ENCODE assay signal across 26 cellular contexts in the genomic region with DNA sequence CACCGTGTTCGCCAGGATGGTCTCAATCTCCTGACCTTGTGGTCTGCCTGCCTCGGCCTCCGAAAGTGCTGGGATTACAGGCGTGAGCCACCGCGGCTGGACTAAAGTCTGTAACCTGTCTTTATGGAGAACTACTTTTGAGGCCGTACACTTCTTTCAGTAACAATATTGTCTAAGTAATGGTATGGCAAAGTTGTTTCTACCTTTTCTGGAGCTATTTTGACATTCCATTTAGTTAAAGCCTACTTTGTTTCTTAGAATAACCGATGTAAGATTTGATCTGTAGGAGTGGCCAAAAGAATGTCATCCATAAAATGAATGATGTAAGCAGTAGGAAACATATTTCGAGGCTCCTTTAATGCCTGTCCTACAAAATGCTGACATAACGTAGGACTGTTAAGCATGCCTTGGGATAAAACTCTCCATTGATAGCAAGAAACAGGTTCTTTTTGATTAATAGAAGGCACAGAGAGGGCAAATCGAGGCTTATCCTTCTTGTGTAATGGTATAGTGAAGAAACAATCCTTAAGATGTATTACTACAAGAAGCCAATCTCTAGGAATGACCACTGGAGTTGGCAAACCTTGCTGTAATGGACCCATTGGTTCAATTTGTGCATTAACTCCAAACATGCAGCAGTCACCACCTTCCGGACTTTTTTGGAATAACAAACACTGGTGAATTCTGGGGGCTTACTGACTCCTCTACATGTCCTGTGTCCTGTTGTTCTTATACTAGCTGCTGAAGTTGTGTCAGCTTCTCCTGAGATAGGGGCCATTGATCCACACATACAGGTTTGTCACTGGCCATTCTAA. TPM values are rescaled to one million over a fixed set of nuclear protein-coding genes. Genes with fewer than 3 reads are reported as not detected.
"Had no signal": no experiment of that assay in that cellular context is flagged by ENCODE, and none has a peak within 500 bp of the region (broad histone marks: within the 10 kb centered on the region; RNA-seq: fewer than 3 reads in every experiment).

No MANE protein-coding gene starts in this region.

- ATAC-seq: activated CD4-positive, alpha-beta T cell treated with anti-CD3 and anti-CD28 coated beads for 36 hours; activated naive CD4-positive, alpha-beta T cell treated with anti-CD3 and anti-CD28 coated beads, Interleukin-2, amount 50 U/mL, for 72 hours; activated T-helper 17 cell treated with anti-CD3 and anti-CD28 coated beads, Interleukin-2, amount 50 U/mL, for 72 hours; gastrocnemius medialis; left cardiac atrium; sciatic nerve; T-cell; upper lobe of right lung had no signal

- H3K36me3 Mint-ChIP-seq: activated naive CD4-positive, alpha-beta T cell treated with anti-CD3 and anti-CD28 coated beads, Interleukin-2, amount 50 U/mL, for 72 hours; T-cell had no signal

- H3K27me3 ChIP-seq: breast epithelium, colonic mucosa, gastrocnemius medialis, thyroid gland, upper lobe of right lung had no signal

- H3K27ac ChIP-seq: breast epithelium, colonic mucosa, thyroid gland, upper lobe of right lung had no signal

- H3K27ac Mint-ChIP-seq: activated CD4-positive, alpha-beta T cell treated with anti-CD3 and anti-CD28 coated beads for 36 hours; activated naive CD4-positive, alpha-beta T cell treated with anti-CD3 and anti-CD28 coated beads, Interleukin-2, amount 50 U/mL, for 72 hours; activated T-cell treated with anti-CD3 and anti-CD28 coated beads, Interleukin-2, amount 50 U/mL, for 24 hours; activated T-helper 17 cell treated with anti-CD3 and anti-CD28 coated beads, Interleukin-2, amount 50 U/mL, for 72 hours; nephron progenitor cell; stimulated activated naive CD8-positive, alpha-beta T cell treated with anti-CD3 and anti-CD28 coated beads, Interleukin-15, Interleukin-2, amounts not matched to agents 100 ng/mL and 50 ng/mL, for 24 hours had no signal

- H3K36me3 ChIP-seq: breast epithelium, colonic mucosa, esophagus squamous epithelium, gastrocnemius medialis, thyroid gland, upper lobe of right lung had no signal

- H3K4me3 Mint-ChIP-seq: activated CD4-positive, alpha-beta T cell treated with anti-CD3 and anti-CD28 coated beads for 36 hours; activated T-cell treated with anti-CD3 and anti-CD28 coated beads, Interleukin-2, amount 50 U/mL, for 24 hours; activated T-helper 17 cell treated with anti-CD3 and anti-CD28 coated beads, Interleukin-2, amount 50 U/mL, for 72 hours; nephron progenitor cell; stimulated activated naive CD8-positive, alpha-beta T cell treated with anti-CD3 and anti-CD28 coated beads, Interleukin-15, Interleukin-2, amounts not matched to agents 100 ng/mL and 50 ng/mL, for 24 hours; T-cell had no signal

- DNase-seq: activated CD4-positive, alpha-beta T cell treated with anti-CD3 and anti-CD28 coated beads for 36 hours; activated CD4-positive, alpha-beta T cell treated with anti-CD3 and anti-CD28 coated beads, Interleukin-2, amount 50 U/mL, for 4 hours; activated CD8-positive, alpha-beta memory T cell treated with anti-CD3 and anti-CD28 coated beads for 24 hours; activated CD8-positive, alpha-beta memory T cell treated with anti-CD3 and anti-CD28 coated beads, Interleukin-2, amount 50 U/mL, for 4 hours; activated T-cell treated with anti-CD3 and anti-CD28 coated beads, Interleukin-2, amount 50 U/mL, for 24 hours; colonic mucosa; esophagus squamous epithelium; gastrocnemius medialis; head of caudate nucleus; hypothalamus; left cardiac atrium; mesenchymal stem cell; nephron progenitor cell; posterior cingulate gyrus; stimulated activated CD4-positive, alpha-beta T cell treated with anti-CD3 and anti-CD28 coated beads, Interleukin-15, amount 100 ng/mL, for 24 hours; stimulated activated CD4-positive, alpha-beta T cell treated with anti-CD3 and anti-CD28 coated beads, Interleukin-4, amount 100 ng/mL, for 1 hour; substantia nigra; T-cell; thyroid gland; upper lobe of right lung had no signal

- H3K4me1 Mint-ChIP-seq: activated CD4-positive, alpha-beta T cell treated with anti-CD3 and anti-CD28 coated beads for 36 hours; activated T-helper 17 cell treated with anti-CD3 and anti-CD28 coated beads, Interleukin-2, amount 50 U/mL, for 72 hours had no signal

- H3K9me3 ChIP-seq: breast epithelium, colonic mucosa, esophagus squamous epithelium, gastrocnemius medialis, thyroid gland, upper lobe of right lung had no signal

- H3K9me3 Mint-ChIP-seq: activated T-cell treated with anti-CD3 and anti-CD28 coated beads, Interleukin-2, amount 50 U/mL, for 24 hours; activated T-helper 17 cell treated with anti-CD3 and anti-CD28 coated beads, Interleukin-2, amount 50 U/mL, for 72 hours; stimulated activated naive CD8-positive, alpha-beta T cell treated with anti-CD3 and anti-CD28 coated beads, Interleukin-15, Interleukin-2, amounts not matched to agents 100 ng/mL and 50 ng/mL, for 24 hours; T-cell had no signal

- H3K4me1 ChIP-seq: breast epithelium, colonic mucosa, esophagus squamous epithelium, gastrocnemius medialis, thyroid gland, upper lobe of right lung had no signal

- H3K4me3 ChIP-seq: breast epithelium, colonic mucosa, esophagus squamous epithelium, gastrocnemius medialis, smooth muscle cell, thyroid gland, upper lobe of right lung had no signal

RNA-seq across cellular contexts. Expression of gene HLA-DRA, which starts 35.9 kb away (rescaled TPM):
- total RNA-seq: smooth muscle cell had no signal
